Comparison of ENCODE assay signal across 1 cellular context in the genomic region with DNA sequence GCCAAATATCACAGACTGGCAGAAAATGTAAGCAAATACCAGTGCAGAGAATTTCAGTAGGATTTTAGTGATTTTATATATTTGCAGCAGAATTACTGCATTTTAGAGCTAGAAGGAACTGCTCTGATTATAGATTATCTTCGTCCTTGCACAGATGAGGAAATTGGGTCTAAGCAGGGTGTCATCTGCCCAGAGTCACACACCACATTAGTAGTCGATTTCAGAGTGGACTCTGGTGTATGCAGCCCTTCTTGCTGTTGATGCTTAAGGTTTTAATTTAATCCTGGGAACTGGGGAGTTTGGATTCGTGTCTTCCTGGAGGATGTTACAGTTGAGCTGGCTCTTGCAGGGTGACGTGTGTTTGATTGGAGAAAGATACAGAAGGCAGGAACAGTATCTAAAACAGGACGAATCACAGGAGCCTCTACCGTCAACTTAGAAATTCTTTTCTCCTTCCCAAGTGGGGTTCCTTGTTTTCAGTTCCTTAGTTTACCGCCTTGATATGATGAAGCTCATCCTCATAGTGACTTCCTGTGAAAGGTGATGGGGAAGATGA.
TF ChIP-seq lines count a peak whose summit lies in the region.

No MANE protein-coding gene starts in this region.

TF ChIP-seq in SK-N-SH, 30 proteins besides CTCF, POLR2A, EP300 and RAD21 (continued from another document):
- TF ChIP-seq NFIC (IDR thresholded peaks at IDR 0.05; ENCODE audit: borderline replicate concordance) (no peak), SMC3 (IDR thresholded peaks at IDR 0.05; ENCODE audit: low read depth, low read length) (no peak), TCF12 (IDR thresholded peaks at IDR 0.05) (peak; percentile 42; the same call in 1 of the 2 replicates), GATA2 (CRISPR knock-in tag; IDR thresholded peaks at IDR 0.05) (peak; percentile 41), POLR2AphosphoS5 (IDR thresholded peaks at IDR 0.05; ENCODE audit: low read depth, low read length) (no peak), CHD2 (IDR thresholded peaks at IDR 0.05; ENCODE audit: low read length, partially characterized antibody) (no peak)
